Comparison of ENCODE assay signal across 11 cellular contexts in genomic region chr6:130307752-130308361, GRCh38. TPM values are rescaled to one million over a fixed set of nuclear protein-coding genes. Genes with fewer than 3 reads are reported as not detected.
DNase-seq lines count a peak whose midpoint lies in the region; ATAC-seq and TF ChIP-seq lines count a peak whose summit lies in the region.
"Had no signal": no experiment of that assay in that cellular context is flagged by ENCODE, and none has a peak within 500 bp of the region (broad histone marks: within the 10 kb centered on the region; RNA-seq: fewer than 3 reads in every experiment).

No MANE protein-coding gene starts in this region.

- no peaks in the 10 kb centered on the region for H3K9me3 Mint-ChIP-seq in activated naive CD4-positive, alpha-beta T cell treated with anti-CD3 and anti-CD28 coated beads, Interleukin-2, amount 50 U/mL, for 72 hours
- H3K9me3 Mint-ChIP-seq: dendritic cell treated with granulocyte-macrophage colony-stimulating factor and Interleukin-4, amounts not matched to agents 40 ng/mL and 50 ng/mL, for 4 days had no signal

- no peak for TF ChIP-seq CTCF in VCaP (conservative IDR thresholded peaks at IDR 0.05)
- no peak for TF ChIP-seq CTCF in foreskin keratinocyte (conservative IDR thresholded peaks at IDR 0.05)

- no peak for DNase-seq in activated naive CD4-positive, alpha-beta T cell treated with anti-CD3 and anti-CD28 coated beads, Interleukin-2, amount 50 U/mL, for 72 hours (ENCODE audit: low spot score in 2 of 2)
- no peak for DNase-seq in activated naive CD4-positive, alpha-beta T cell treated with anti-CD3 and anti-CD28 coated beads, Interleukin-2, amount 50 U/mL, for 16 hours
- DNase-seq in foreskin keratinocyte (peak; percentile 80 to 81), stromal cell of bone marrow (ENCODE audit: low read depth) (peak; percentile 70), retina (no peak)
- no peak for DNase-seq in activated CD4-positive, alpha-beta T cell treated with anti-CD3 and anti-CD28 coated beads for 4 hours
- DNase-seq: NCI-H1048 had no signal

- peak overlapping the region; percentile 72 for H3K27ac ChIP-seq in VCaP
- H3K27ac ChIP-seq in foreskin keratinocyte = no peak overlapping the region
- H3K27ac ChIP-seq: SJSA1 had no signal

- peak; percentile 34 to 73 for ATAC-seq in activated naive CD4-positive, alpha-beta T cell treated with anti-CD3 and anti-CD28 coated beads, Interleukin-2, amount 50 U/mL, for 72 hours
- ATAC-seq in foreskin keratinocyte = peak; percentile 81
- no peak for ATAC-seq in HG03039 (IDR thresholded peaks at IDR 0.05; ENCODE audit: unreplicated experiment)

- no peak overlapping the region for H3K27ac Mint-ChIP-seq in activated naive CD4-positive, alpha-beta T cell treated with anti-CD3 and anti-CD28 coated beads, Interleukin-2, amount 50 U/mL, for 72 hours
- H3K27ac Mint-ChIP-seq: dendritic cell treated with granulocyte-macrophage colony-stimulating factor and Interleukin-4, amounts not matched to agents 40 ng/mL and 50 ng/mL, for 4 days had no signal

- H3K27me3 ChIP-seq in foreskin keratinocyte = no peaks in the 10 kb centered on the region
- H3K27me3 ChIP-seq: SJSA1 had no signal

- no peaks in the 10 kb centered on the region for H3K36me3 Mint-ChIP-seq in activated naive CD4-positive, alpha-beta T cell treated with anti-CD3 and anti-CD28 coated beads, Interleukin-2, amount 50 U/mL, for 72 hours

- peaks cover 11% of the 10 kb centered on the region for H3K4me1 ChIP-seq in foreskin keratinocyte

RNA-seq across cellular contexts. Expression of gene TMEM200A, which starts 58.0 kb away (rescaled TPM):
- under 1 TPM; 0.16 to 0.35 TPM for total RNA-seq in activated naive CD4-positive, alpha-beta T cell treated with anti-CD3 and anti-CD28 coated beads, Interleukin-2, amount 50 U/mL, for 72 hours
- 51.2 and 134 TPM in 2 replicates for total RNA-seq in foreskin keratinocyte
- polyA plus RNA-seq in foreskin keratinocyte = 20.5 and 48.3 TPM in 2 replicates

Comparison
In these comparisons a context has a peak if more than half of its experiments do, and no peak if none do; other contexts are left out.
1. DNase-seq: peak in foreskin keratinocyte (2 of 2) and stromal cell of bone marrow (single experiment); none in activated naive CD4-positive, alpha-beta T cell treated with anti-CD3 and anti-CD28 coated beads, Interleukin-2, amount 50 U/mL, for 72 hours (0 of 2), activated naive CD4-positive, alpha-beta T cell treated with anti-CD3 and anti-CD28 coated beads, Interleukin-2, amount 50 U/mL, for 16 hours (single experiment), activated CD4-positive, alpha-beta T cell treated with anti-CD3 and anti-CD28 coated beads for 4 hours (0 of 2) and retina (single experiment).
2. RNA of gene TMEM200A, which starts 58.0 kb away (total RNA-seq): 51.2 to 134 TPM in foreskin keratinocyte; 0.16 to 0.35 TPM in activated naive CD4-positive, alpha-beta T cell treated with anti-CD3 and anti-CD28 coated beads, Interleukin-2, amount 50 U/mL, for 72 hours; every median in the first group is over 10 times any median in the second.